In genomic region chr9:104280711-104281110, GRCh38 we compare ENCODE assay signal across 20 cellular contexts.
DNase-seq lines count a peak whose midpoint lies in the region; ATAC-seq, FAIRE-seq and TF ChIP-seq lines count a peak whose summit lies in the region.
"Had no signal": no experiment of that assay in that cellular context is flagged by ENCODE, and none has a peak within 500 bp of the region (broad histone marks: within the 10 kb centered on the region; RNA-seq: fewer than 3 reads in every experiment).

No MANE protein-coding gene starts in this region.

- no peaks in the 10 kb centered on the region for H3K27me3 ChIP-seq in PC-3 (ENCODE audit: low read length)
- H3K27me3 ChIP-seq in HepG2 (ENCODE audit: control insufficient read depth in 1 of 2, insufficient read depth in 2 of 2, low read length in 2 of 2): no peaks in the 10 kb centered on the region
- H3K27me3 ChIP-seq: BLaER1 had no signal

- H3K27ac ChIP-seq in PC-3 (ENCODE audit: low read length) (peak overlapping the region; percentile 68), HepG2 (ENCODE audit: extremely low read length, insufficient read depth, low read length) (no peak overlapping the region)
- H3K27ac ChIP-seq: BLaER1, C4-2B, GM23248 had no signal

- H3K36me3 ChIP-seq in PC-3 (ENCODE audit: low read depth, low read length): no peaks in the 10 kb centered on the region
- H3K36me3 ChIP-seq in HepG2 (replicated peaks in 1 of 2; ENCODE audit: control insufficient read depth in 1 of 2, insufficient read depth in 2 of 2, low read length in 2 of 2): no peaks in the 10 kb centered on the region
- H3K36me3 ChIP-seq: BLaER1 had no signal

- H3K36me3 Mint-ChIP-seq in mesothelial cell of epicardium: no peaks in the 10 kb centered on the region
- H3K36me3 Mint-ChIP-seq: CD4-positive, CD25-positive, alpha-beta regulatory T cell; CD8-positive, alpha-beta T cell had no signal

- H2AFZ ChIP-seq in PC-3 (ENCODE audit: low read length): no peak overlapping the region
- H2AFZ ChIP-seq in HepG2 (ENCODE audit: low read length): no peak overlapping the region
- H2AFZ ChIP-seq: GM23248 had no signal

- intact Hi-C loops in PC-3 (cut with micrococcal nuclease) (loop anchor here (5.0 kb wide), 1 partner anchor 107 kb away; no protein-coding TSS in a partner anchor), HepG2 (cut with micrococcal nuclease; ENCODE audit: unreplicated experiment) (no loop called here)

- DNase-seq in PC-3: no peak
- DNase-seq in mesothelial cell of epicardium (ENCODE audit: low spot score in 2 of 2, unreplicated experiment in 2 of 2): no peak
- peak; percentile 14 for DNase-seq in urothelium cell line (ENCODE audit: low spot score)
- DNase-seq in effector CD8-positive, alpha-beta T cell (lab: John Stamatoyannopoulos, UW): no peak
- no peak for DNase-seq in HepG2 (ENCODE audit: low spot score)
- DNase-seq: Caco-2; CD4-positive, CD25-positive, alpha-beta regulatory T cell; CD8-positive, alpha-beta T cell; DMS153; DND-41; GM23248; H7 had no signal

- H3K9me3 ChIP-seq in PC-3 (ENCODE audit: low read length): no peaks in the 10 kb centered on the region
- H3K9me3 ChIP-seq in HepG2 (ENCODE audit: low read length): no peaks in the 10 kb centered on the region
- H3K9me3 ChIP-seq: BLaER1, Caco-2 had no signal

- H3K4me1 ChIP-seq in PC-3 (ENCODE audit: insufficient read depth, low read length): peaks cover 3% of the 10 kb centered on the region; the same call in 1 of the 2 replicates
- H3K4me1 ChIP-seq in HepG2 (ENCODE audit: insufficient read depth, low read length): no peaks in the 10 kb centered on the region
- H3K4me1 ChIP-seq: BLaER1, Caco-2 had no signal

- peaks cover 30% of the 10 kb centered on the region for H3K4me1 Mint-ChIP-seq in mesothelial cell of epicardium
- H3K4me1 Mint-ChIP-seq: B cell; CD4-positive, CD25-positive, alpha-beta regulatory T cell had no signal

- H3K4me3 ChIP-seq in PC-3 (ENCODE audit: low read length) (no peak overlapping the region), HepG2 (replicated peaks in 1 of 3; ENCODE audit: insufficient read depth in 1 of 3, low read depth in 2 of 3, low read length in 3 of 3) (no peak overlapping the region)
- H3K4me3 ChIP-seq: BLaER1, GM23248 had no signal

- BruUV-seq in PC-3 (replicated peaks; lab: Mats Ljungman, UMichigan): no TSS peak
- BruUV-seq in HepG2 (replicated peaks; lab: Mats Ljungman, UMichigan): no TSS peak

- TF ChIP-seq RAD21 in HepG2 (CRISPR knock-in tag; IDR thresholded peaks at IDR 0.05): no peak

- no peak for ATAC-seq in PC-3
- ATAC-seq in HepG2: no peak
- no peak for ATAC-seq in GM18867 (IDR thresholded peaks at IDR 0.05; ENCODE audit: unreplicated experiment)
- ATAC-seq: CD8-positive, alpha-beta T cell; HCT116 had no signal

- H3K4me3 Mint-ChIP-seq in mesothelial cell of epicardium: no peak overlapping the region
- H3K4me3 Mint-ChIP-seq: B cell; CD4-positive, CD25-positive, alpha-beta regulatory T cell; CD8-positive, alpha-beta T cell had no signal

- no peak for TF ChIP-seq POLR2A in HepG2 (IDR thresholded peaks at IDR 0.05; ENCODE audit: insufficient read depth in 1 of 2, low read depth in 2 of 2, low read length in 2 of 2)

- H3K9me2 ChIP-seq in PC-3 (replicated peaks; ENCODE audit: low read length): no peaks in the 10 kb centered on the region

- TF ChIP-seq EP300 in HepG2 (IDR thresholded peaks at IDR 0.05; ENCODE audit: low read depth in 2 of 2, low read length in 2 of 2): no peak
- no peak for TF ChIP-seq EP300 in HepG2 (CRISPR knock-in tag; IDR thresholded peaks at IDR 0.05; ENCODE audit: borderline replicate concordance)

- FAIRE-seq in urothelium cell line (lab: Jason Lieb, UNC): no peak
- no peak for FAIRE-seq in HepG2 (lab: Jason Lieb, UNC)
- FAIRE-seq: G401.6, GM19239, H1 had no signal

- no peak for TF ChIP-seq CTCF in PC-3 (conservative IDR thresholded peaks at IDR 0.05; ENCODE audit: low read depth, low read length)
- TF ChIP-seq CTCF in mesothelial cell of epicardium (IDR thresholded peaks at IDR 0.05; ENCODE audit: unreplicated experiment): no peak
- no peak for TF ChIP-seq CTCF in HepG2 (CRISPR knock-in tag; IDR thresholded peaks at IDR 0.05)

- H3K9me3 Mint-ChIP-seq in mesothelial cell of epicardium: peaks cover 15% of the 10 kb centered on the region
- H3K9me3 Mint-ChIP-seq: CD8-positive, alpha-beta T cell had no signal

- no peaks in the 10 kb centered on the region for H3F3A ChIP-seq in PC-3 (ENCODE audit: low read length, unreplicated experiment)

- H3K27ac Mint-ChIP-seq in mesothelial cell of epicardium: peak overlapping the region; percentile 25
- H3K27ac Mint-ChIP-seq: B cell; CD4-positive, CD25-positive, alpha-beta regulatory T cell; CD8-positive, alpha-beta T cell had no signal

- WGBS in HepG2 (ENCODE audit: low lambda C conversion rate): 4% methylated on average over 1 of the region's 1 CpG

- H3K9ac ChIP-seq in PC-3 (ENCODE audit: low read length): 0 out of 2 replicates have a peak overlapping the region, but pooled peaks have one; percentile 12
- no peak overlapping the region for H3K9ac ChIP-seq in HepG2 (ENCODE audit: insufficient read depth, low read depth, low read length)
- H3K9ac ChIP-seq: BLaER1, GM23248 had no signal

- H4K20me1 ChIP-seq in PC-3 (ENCODE audit: low read length): no peaks in the 10 kb centered on the region
- H4K20me1 ChIP-seq in HepG2 (ENCODE audit: insufficient read depth, low read length): no peaks in the 10 kb centered on the region
- H4K20me1 ChIP-seq: BLaER1 had no signal

- H3K79me2 ChIP-seq in PC-3 (ENCODE audit: low read length): no peaks in the 10 kb centered on the region
- H3K79me2 ChIP-seq in HepG2 (ENCODE audit: insufficient read depth, low read length): no peaks in the 10 kb centered on the region

- in situ Hi-C loops in HepG2 (cut with HindIII; ENCODE audit: extremely low pct_ligation_motif_present, low pct_unique_long_range_greater_than_20kb): no loop called here

- CTCF ChIA-PET in PC-3 (lab: Charles Lee) (no interaction called here), HepG2 (lab: Yijun Ruan, JAX; ENCODE audit: low intra/inter-chr PET ratio, low total read pairs) (no interaction called here)

- H3K4me2 ChIP-seq in PC-3 (ENCODE audit: low read length): peak overlapping the region; percentile 15; the same call in 1 of the 2 replicates
- H3K4me2 ChIP-seq in HepG2 (ENCODE audit: low read depth, low read length): no peak overlapping the region
- H3K4me2 ChIP-seq: BLaER1 had no signal

- peaks cover 16% of the 10 kb centered on the region for H3K27me3 Mint-ChIP-seq in mesothelial cell of epicardium (ENCODE audit: low read depth)
- H3K27me3 Mint-ChIP-seq: B cell; CD4-positive, CD25-positive, alpha-beta regulatory T cell had no signal

- POLR2A ChIA-PET in PC-3 (lab: Charles Lee; ENCODE audit: unreplicated experiment) (interaction anchor here (0.5 kb wide), 1 partner anchor 104 kb away, joined by 3 read pairs; no protein-coding TSS in a partner anchor), HepG2 (lab: Yijun Ruan, JAX) (no interaction called here)

TF ChIP-seq in HepG2, 621 proteins besides CTCF, POLR2A, EP300 and RAD21:
- no peak for TF ChIP-seq CERS6 (CRISPR knock-in tag; IDR thresholded peaks at IDR 0.05)
- no peak for TF ChIP-seq TRAFD1 (CRISPR knock-in tag; IDR thresholded peaks at IDR 0.05; ENCODE audit: borderline replicate concordance)
